Comparison of ENCODE assay signal across 1 cellular context in the genomic region with DNA sequence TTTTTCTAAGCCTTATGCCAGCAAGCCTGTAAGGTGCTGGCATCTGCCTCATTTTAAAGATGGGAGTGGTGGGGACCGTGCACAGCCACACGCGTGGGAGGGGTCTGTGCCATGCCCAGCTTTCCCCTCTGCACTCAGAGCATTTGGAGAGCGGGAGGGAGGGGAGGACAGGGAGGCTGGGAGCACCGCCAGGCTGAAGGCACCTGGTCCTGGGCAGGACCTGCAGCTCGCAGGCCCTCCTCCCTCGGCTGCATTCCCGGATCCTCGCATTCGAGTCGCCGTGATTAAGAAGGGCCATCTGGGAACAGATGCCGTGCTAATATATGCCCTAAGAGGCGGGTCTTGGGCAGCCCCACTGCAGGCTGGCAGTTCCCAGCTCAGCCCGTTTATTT.
TF ChIP-seq lines count a peak whose summit lies in the region.

No MANE protein-coding gene starts in this region.

TF ChIP-seq in IMR-90, 13 proteins besides CTCF, POLR2A, EP300 and RAD21 (continued from another document):
- TF ChIP-seq RCOR1 (IDR thresholded peaks at IDR 0.05; ENCODE audit: insufficient replicate concordance, low read length) = no peak
- no peak for TF ChIP-seq FOS (IDR thresholded peaks at IDR 0.05; ENCODE audit: low read depth, low read length)
- TF ChIP-seq, protein P1, sequence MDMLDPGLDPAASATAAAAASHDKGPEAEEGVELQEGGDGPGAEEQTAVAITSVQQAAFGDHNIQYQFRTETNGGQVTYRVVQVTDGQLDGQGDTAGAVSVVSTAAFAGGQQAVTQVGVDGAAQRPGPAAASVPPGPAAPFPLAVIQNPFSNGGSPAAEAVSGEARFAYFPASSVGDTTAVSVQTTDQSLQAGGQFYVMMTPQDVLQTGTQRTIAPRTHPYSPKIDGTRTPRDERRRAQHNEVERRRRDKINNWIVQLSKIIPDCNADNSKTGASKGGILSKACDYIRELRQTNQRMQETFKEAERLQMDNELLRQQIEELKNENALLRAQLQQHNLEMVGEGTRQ (IDR thresholded peaks at IDR 0.05; ENCODE audit: low read depth, low read length) = no peak
- TF ChIP-seq SMC3 (IDR thresholded peaks at IDR 0.05; ENCODE audit: low read depth, low read length) = no peak
- TF ChIP-seq, protein P2, sequence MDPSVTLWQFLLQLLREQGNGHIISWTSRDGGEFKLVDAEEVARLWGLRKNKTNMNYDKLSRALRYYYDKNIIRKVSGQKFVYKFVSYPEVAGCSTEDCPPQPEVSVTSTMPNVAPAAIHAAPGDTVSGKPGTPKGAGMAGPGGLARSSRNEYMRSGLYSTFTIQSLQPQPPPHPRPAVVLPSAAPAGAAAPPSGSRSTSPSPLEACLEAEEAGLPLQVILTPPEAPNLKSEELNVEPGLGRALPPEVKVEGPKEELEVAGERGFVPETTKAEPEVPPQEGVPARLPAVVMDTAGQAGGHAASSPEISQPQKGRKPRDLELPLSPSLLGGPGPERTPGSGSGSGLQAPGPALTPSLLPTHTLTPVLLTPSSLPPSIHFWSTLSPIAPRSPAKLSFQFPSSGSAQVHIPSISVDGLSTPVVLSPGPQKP (IDR thresholded peaks at IDR 0.05; ENCODE audit: borderline replicate concordance, low read depth, low read length) = no peak
- TF ChIP-seq MXI1 (IDR thresholded peaks at IDR 0.05; ENCODE audit: borderline replicate concordance, low read depth, low read length) = no peak
- no peak for TF ChIP-seq NFE2L2 (IDR thresholded peaks at IDR 0.05; ENCODE audit: low read depth, low read length)
- no peak for TF ChIP-seq CHD1 (IDR thresholded peaks at IDR 0.05; ENCODE audit: low read depth, low read length)
